ENCODE assay signal across 14 cellular contexts in the genomic region with DNA sequence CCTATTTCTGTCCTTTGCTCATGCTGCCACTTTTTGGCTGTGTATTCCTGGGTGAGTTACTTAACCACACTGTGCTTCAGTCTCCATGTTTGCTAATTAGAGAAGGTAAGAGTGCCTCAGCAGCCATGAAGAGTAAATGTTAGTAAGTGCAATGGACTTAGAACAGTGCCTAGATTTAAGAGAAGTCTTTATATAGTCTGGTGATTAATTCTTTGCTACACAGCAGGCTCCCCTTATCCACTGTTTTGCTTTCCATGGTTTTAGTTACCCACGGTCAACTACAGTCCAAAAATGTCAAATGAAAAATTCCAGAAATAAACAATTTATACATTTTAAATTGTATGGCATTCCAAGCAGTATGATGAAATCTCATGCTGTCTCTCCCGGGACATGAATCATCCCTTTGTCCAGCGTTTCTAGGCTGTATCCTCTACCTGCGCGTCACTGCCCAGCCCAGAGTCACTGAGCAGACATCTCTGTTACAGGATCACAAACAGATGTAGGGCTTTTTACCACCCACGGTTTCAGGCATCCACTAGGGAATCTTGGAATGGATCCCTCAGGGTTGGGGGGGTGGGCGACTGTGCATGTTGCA.
DNase-seq lines count a peak whose midpoint lies in the region; ATAC-seq and TF ChIP-seq lines count a peak whose summit lies in the region.
"Had no signal": no experiment of that assay in that cellular context is flagged by ENCODE, and none has a peak within 500 bp of the region (broad histone marks: within the 10 kb centered on the region; RNA-seq: fewer than 3 reads in every experiment).

No MANE protein-coding gene starts in this region.

- peak; percentile 47 for ATAC-seq in left lung
- ATAC-seq in GM18511 (IDR thresholded peaks at IDR 0.05; ENCODE audit: unreplicated experiment) = no peak
- ATAC-seq in GM18505 (IDR thresholded peaks at IDR 0.05; ENCODE audit: unreplicated experiment) = no peak

- no peak for TF ChIP-seq CTCF in cardiac fibroblast (IDR thresholded peaks at IDR 0.05; ENCODE audit: low read depth, low read length)
- TF ChIP-seq CTCF in left lung (IDR thresholded peaks at IDR 0.05) = no peak

- in situ Hi-C loops in ACHN (cut with HindIII; ENCODE audit: low pct_ligation_motif_present, low pct_unique_long_range_greater_than_20kb, low sequenced_read_pairs) = no loop called here

- H3K9me3 ChIP-seq in left lung = no peaks in the 10 kb centered on the region
- H3K9me3 ChIP-seq: tibial artery had no signal

- peaks cover 0 to 16% of the 10 kb centered on the region in 2 donors for H3K36me3 ChIP-seq in left lung

- DNase-seq in ACHN (peak; percentile 62), LHCN-M2 (ENCODE audit: low read depth) (peak; percentile 91), cardiac fibroblast (ENCODE audit: low read depth in 2 of 2) (peak; percentile 94 to 97), left lung (no peak), NCI-H2107 (lab: John Stamatoyannopoulos, UW) (no peak), pons (ENCODE audit: low spot score) (no peak)
- DNase-seq: caudate nucleus, H9, RPMI8226 had no signal

- H3K4me3 ChIP-seq in cardiac fibroblast (replicated peaks in 1 of 2; ENCODE audit: low read depth in 2 of 2, low read length in 2 of 2) = no peak overlapping the region
- no peak overlapping the region for H3K4me3 ChIP-seq in left lung
- H3K4me3 ChIP-seq: tibial artery had no signal

- H3K27me3 ChIP-seq in left lung = no peaks in the 10 kb centered on the region
- H3K27me3 ChIP-seq: tibial artery had no signal

- intact Hi-C loops in left lung (cut with DNase I) = no loop called here

- no peak for TF ChIP-seq POLR2A in GM18505 (IDR thresholded peaks at IDR 0.05; ENCODE audit: borderline replicate concordance, extremely low read depth, insufficient read depth, insufficient read length)

- no peak overlapping the region for H3K27ac ChIP-seq in left lung
- H3K27ac ChIP-seq: C4-2B, KMS-11, tibial artery had no signal

- no peaks in the 10 kb centered on the region for H3K4me1 ChIP-seq in left lung

Comparison
In these comparisons a context has a peak if more than half of its experiments do, and no peak if none do; other contexts are left out.
1. DNase-seq: peak in ACHN (single experiment), LHCN-M2 (single experiment) and cardiac fibroblast (2 of 2); none in left lung (0 of 2), NCI-H2107 (single experiment) and pons (single experiment).